Comparison of ENCODE assay signal across 8 cellular contexts in the genomic region with DNA sequence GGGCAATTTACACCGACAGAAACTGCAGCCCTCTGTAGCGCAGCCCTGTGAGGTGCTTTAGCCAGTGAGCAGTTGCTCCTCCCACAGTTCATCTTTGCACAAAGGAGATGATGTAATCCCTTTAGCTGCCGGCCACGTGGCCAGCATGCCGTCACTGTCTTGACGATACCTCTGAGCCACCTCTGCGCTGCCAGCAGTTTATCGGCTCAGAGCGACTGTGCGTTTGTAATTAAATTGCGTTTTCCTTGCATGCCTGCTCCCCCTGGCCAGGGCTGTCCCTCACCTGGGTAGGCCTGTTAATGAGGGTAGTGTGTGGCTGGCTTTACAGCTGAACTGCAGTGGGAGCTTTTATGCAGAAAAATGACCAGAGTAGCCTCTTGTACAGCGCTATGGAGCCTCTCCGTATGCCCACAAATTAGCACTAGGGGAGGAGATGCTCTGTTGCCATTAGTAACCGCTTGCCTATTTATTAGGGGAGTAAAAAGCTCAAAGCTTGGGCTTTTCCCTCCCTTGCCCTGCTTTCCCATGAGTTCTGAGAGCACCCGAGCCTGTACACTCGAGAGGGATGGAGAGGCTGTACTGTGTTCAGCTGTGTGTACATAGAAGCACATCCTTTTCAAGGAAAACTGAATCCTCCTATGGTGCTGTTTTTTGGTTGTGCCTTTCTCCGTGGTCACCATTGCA.
A peak's percentile ranks its signal among the peaks of the same experiment; 100 is the strongest.
DNase-seq lines count a peak whose midpoint lies in the region; ATAC-seq, FAIRE-seq and TF ChIP-seq lines count a peak whose summit lies in the region.

No MANE protein-coding gene starts in this region.

- no peak overlapping the region for H3K4me3 Mint-ChIP-seq in activated CD4-positive, alpha-beta T cell treated with anti-CD3 and anti-CD28 coated beads for 36 hours

- H3K27me3 Mint-ChIP-seq in activated CD4-positive, alpha-beta T cell treated with anti-CD3 and anti-CD28 coated beads for 36 hours, result peaks cover 1% of the 10 kb centered on the region

- peak; percentile 37 for ATAC-seq in GM19023 (IDR thresholded peaks at IDR 0.05; ENCODE audit: unreplicated experiment)
- ATAC-seq in left colon, result peak; percentile 70
- no peak for ATAC-seq in activated CD4-positive, alpha-beta T cell treated with anti-CD3 and anti-CD28 coated beads for 36 hours
- ATAC-seq in HG02571 (IDR thresholded peaks at IDR 0.05; ENCODE audit: unreplicated experiment), result no peak

- no peaks in the 10 kb centered on the region for H3K27me3 ChIP-seq in bronchial epithelial cell (ENCODE audit: control insufficient read depth, insufficient read depth, low read length)

- intact Hi-C loops in left colon (cut with DNase I, micrococcal nuclease), result no loop called here
- intact Hi-C loops in activated CD4-positive, alpha-beta T cell treated with anti-CD3 and anti-CD28 coated beads for 36 hours (cut with DNase I, micrococcal nuclease), result no loop called here

- H3K27ac Mint-ChIP-seq in activated CD4-positive, alpha-beta T cell treated with anti-CD3 and anti-CD28 coated beads for 36 hours, result no peak overlapping the region

- no peak for TF ChIP-seq CTCF in bronchial epithelial cell (IDR thresholded peaks at IDR 0.05; ENCODE audit: insufficient read depth, low read length, severe bottlenecking)

- H3K27ac ChIP-seq in temporal lobe (ENCODE audit: low read depth, low read length), result peak overlapping the region; percentile 37

- H3K9me3 Mint-ChIP-seq in activated CD4-positive, alpha-beta T cell treated with anti-CD3 and anti-CD28 coated beads for 36 hours (ENCODE audit: low read depth), result no peaks in the 10 kb centered on the region

- H3K4me1 Mint-ChIP-seq in activated CD4-positive, alpha-beta T cell treated with anti-CD3 and anti-CD28 coated beads for 36 hours, result peaks cover 4% of the 10 kb centered on the region

- H3K36me3 Mint-ChIP-seq in activated CD4-positive, alpha-beta T cell treated with anti-CD3 and anti-CD28 coated beads for 36 hours (ENCODE audit: low read depth), result no peaks in the 10 kb centered on the region

- POLR2A ChIA-PET in activated CD4-positive, alpha-beta T cell treated with anti-CD3 and anti-CD28 coated beads for 36 hours (lab: Charles Lee), result no interaction called here

- no peak for FAIRE-seq in bronchial epithelial cell (lab: Jason Lieb, UNC)

- DNase-seq in NCI-H2029 treated with DMSO at 0.1 percent for 48 hours (lab: John Stamatoyannopoulos, UW) (peak; percentile 89), bronchial epithelial cell (ENCODE audit: low read depth) (peak; percentile 37), left colon (peak; percentile 48 to 58), activated gamma-delta T cell (lab: John Stamatoyannopoulos, UW) (no peak)
- no peak for DNase-seq in activated CD4-positive, alpha-beta T cell treated with anti-CD3 and anti-CD28 coated beads for 36 hours

- CTCF ChIA-PET in activated CD4-positive, alpha-beta T cell treated with anti-CD3 and anti-CD28 coated beads for 36 hours (lab: Charles Lee), result interaction anchor here (0.6 kb wide), 1 partner anchor 150 kb away, joined by 4 read pairs; no protein-coding TSS in a partner anchor

- H3K36me3 ChIP-seq in bronchial epithelial cell (ENCODE audit: control insufficient read depth, insufficient read depth, low read length), result peaks cover 2% of the 10 kb centered on the region

- H3K4me3 ChIP-seq in bronchial epithelial cell (ENCODE audit: low read depth, low read length), result no peak overlapping the region

Comparison
In these comparisons a context has a peak if more than half of its experiments do, and no peak if none do; other contexts are left out.
1. ATAC-seq: peak in GM19023 (single experiment) and left colon (single experiment); none in activated CD4-positive, alpha-beta T cell treated with anti-CD3 and anti-CD28 coated beads for 36 hours (single experiment) and HG02571 (single experiment).
2. DNase-seq: peak in NCI-H2029 treated with DMSO at 0.1 percent for 48 hours (single experiment), bronchial epithelial cell (single experiment) and left colon (2 of 2); none in activated CD4-positive, alpha-beta T cell treated with anti-CD3 and anti-CD28 coated beads for 36 hours (single experiment) and activated gamma-delta T cell (single experiment).